9 cellular contexts compared by ENCODE assay signal in the genomic region with DNA sequence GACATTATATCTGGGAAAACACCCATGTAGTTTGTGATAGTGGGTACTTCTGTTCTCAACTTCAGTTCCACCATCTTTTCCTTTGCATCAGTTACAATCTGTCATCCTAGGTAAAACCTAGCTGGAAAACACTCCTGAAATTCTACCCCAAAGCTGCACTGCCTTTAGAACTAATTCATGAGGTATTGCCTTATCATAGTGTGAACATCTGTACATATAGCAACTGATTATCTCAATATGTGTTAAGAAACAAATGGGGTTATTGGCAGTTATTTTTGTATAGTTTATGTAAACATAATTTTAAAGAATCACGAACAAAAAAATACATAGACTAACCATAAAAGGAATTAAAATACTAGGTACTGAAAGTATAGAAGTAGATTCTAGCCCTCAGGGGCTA.
"Had no signal": no experiment of that assay in that cellular context is flagged by ENCODE, and none has a peak within 500 bp of the region (broad histone marks: within the 10 kb centered on the region; RNA-seq: fewer than 3 reads in every experiment).

No MANE protein-coding gene starts in this region.

- H2AFZ ChIP-seq: GM23248 had no signal

- H3K36me3 ChIP-seq: HAP-1 had no signal

- H3K9ac ChIP-seq: GM23248, KMS-11 had no signal

- H3K9me3 ChIP-seq: HAP-1 had no signal

- DNase-seq: GM23248, GOT3, H7, HFFc6 had no signal

- ATAC-seq: HCT116, HepG2 had no signal

- FAIRE-seq: HepG2 had no signal

- H3K4me3 ChIP-seq: GM23248, HAP-1 had no signal

- H3K27ac ChIP-seq: GM23248, HL-60, KMS-11 had no signal

- H3K4me2 ChIP-seq: KMS-11 had no signal
